ENCODE assay signal across 2 cellular contexts in genomic region chr9:136980669-136981478, GRCh38.
A peak's percentile ranks its signal among the peaks of the same experiment; 100 is the strongest.
TF ChIP-seq lines count a peak whose summit lies in the region.

No MANE protein-coding gene starts in this region.

TF ChIP-seq in HEK293, 187 proteins besides CTCF, POLR2A, EP300 and RAD21:
- TF ChIP-seq ZNF600 (tag by site-specific recombination; IDR thresholded peaks at IDR 0.05) = 0 out of 2 replicates have a peak, but pooled peaks have one; percentile 14
- TF ChIP-seq ZNF24 (tag by site-specific recombination; IDR thresholded peaks at IDR 0.05) = peak; percentile 98
- no peak for TF ChIP-seq ZNF571 (tag by site-specific recombination; IDR thresholded peaks at IDR 0.05)
TF ChIP-seq in HEK293: peak in this region for 2.

TF ChIP-seq in K562, 482 proteins besides CTCF, POLR2A, EP300 and RAD21:
- TF ChIP-seq ZNF24 (IDR thresholded peaks at IDR 0.05) (peak; percentile 98), TRIM25 (IDR thresholded peaks at IDR 0.05; ENCODE audit: borderline replicate concordance) (no peak)
